8 cellular contexts compared by ENCODE assay signal in the genomic region with DNA sequence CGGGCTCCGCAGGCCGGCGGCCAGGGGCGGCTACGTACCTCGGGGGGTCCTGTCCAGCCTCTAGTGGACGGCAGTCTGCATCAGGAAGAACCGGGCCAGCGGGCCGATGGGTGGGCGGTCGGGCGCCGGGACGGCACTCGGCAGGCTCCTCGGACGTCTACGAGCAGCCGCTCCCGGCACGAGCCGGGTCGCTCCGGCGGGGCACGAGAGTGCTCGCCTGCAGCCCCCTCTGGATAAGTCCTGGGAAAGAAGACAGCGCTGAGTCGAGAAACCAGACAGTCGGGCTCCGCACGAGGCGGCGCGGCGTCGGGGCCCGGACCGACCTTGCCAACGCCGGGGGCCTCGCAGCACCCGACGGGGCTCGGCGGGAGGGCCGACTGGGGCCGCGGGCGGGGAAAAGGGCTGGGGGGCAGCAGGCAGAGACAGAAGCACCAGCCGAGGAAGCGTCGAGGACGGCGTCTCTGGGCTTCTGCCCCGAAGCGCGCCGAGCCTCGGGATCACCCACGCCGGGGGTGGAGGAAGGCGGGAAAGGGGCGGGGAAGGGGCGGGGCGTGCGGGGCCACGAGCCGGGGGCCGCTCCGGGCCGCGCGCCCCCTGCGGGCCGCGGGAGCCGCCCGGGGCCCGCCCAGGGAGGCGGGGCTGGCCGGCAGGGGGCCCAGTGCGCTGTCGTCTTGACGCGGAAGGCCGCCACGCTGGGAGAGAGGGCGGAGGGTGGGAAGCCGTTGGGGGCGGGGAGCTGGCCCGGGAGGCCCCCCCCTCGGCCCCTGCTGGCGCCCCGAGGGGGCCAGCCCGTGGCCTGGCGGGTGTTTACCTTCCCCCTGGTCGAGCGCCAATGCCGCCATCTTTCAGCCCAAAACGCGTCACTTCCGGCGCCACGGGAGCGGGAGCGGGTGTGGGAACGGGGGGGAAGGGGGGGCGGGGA. TPM values are rescaled to one million over a fixed set of nuclear protein-coding genes. Genes with fewer than 3 reads are reported as not detected.
DNase-seq lines count a peak whose midpoint lies in the region; ATAC-seq and TF ChIP-seq lines count a peak whose summit lies in the region.

No MANE protein-coding gene starts in this region.

- H3K9me3 Mint-ChIP-seq in CD8-positive, alpha-beta T cell = no peaks in the 10 kb centered on the region
- H3K9me3 Mint-ChIP-seq in activated CD8-positive, alpha-beta T cell treated with anti-CD3 and anti-CD28 coated beads for 36 hours = no peaks in the 10 kb centered on the region

- H3K27me3 ChIP-seq in CD8-positive, alpha-beta T cell (ENCODE audit: insufficient read depth, low read length) = no peaks in the 10 kb centered on the region
- H3K27me3 ChIP-seq in ectodermal cell (ENCODE audit: control insufficient read depth, insufficient read depth, low read length, poor library complexity, severe bottlenecking) = peaks cover 4% of the 10 kb centered on the region

- H3K4me3 ChIP-seq in CD8-positive, alpha-beta T cell (ENCODE audit: low read depth, low read length) = peak overlapping the region; percentile 82
- H3K4me3 ChIP-seq in ectodermal cell (ENCODE audit: insufficient read depth, low read depth, low read length) = peak overlapping the region; percentile 58

- peak overlapping the region; percentile 64 for H3K27ac Mint-ChIP-seq in CD8-positive, alpha-beta T cell
- H3K27ac Mint-ChIP-seq in activated CD8-positive, alpha-beta T cell treated with anti-CD3 and anti-CD28 coated beads for 36 hours = peak overlapping the region; percentile 80

- ATAC-seq in CD8-positive, alpha-beta T cell = peak; percentile 90
- ATAC-seq in GM19438 (IDR thresholded peaks at IDR 0.05; ENCODE audit: low read depth, unreplicated experiment) = peak; percentile 79
- peak; percentile 78 for ATAC-seq in HG03565 (IDR thresholded peaks at IDR 0.05; ENCODE audit: unreplicated experiment)
- ATAC-seq in activated CD8-positive, alpha-beta T cell treated with anti-CD3 and anti-CD28 coated beads for 36 hours = peak; percentile 93

- H3K4me3 Mint-ChIP-seq in CD8-positive, alpha-beta T cell = peak overlapping the region; percentile 87
- peak overlapping the region; percentile 82 for H3K4me3 Mint-ChIP-seq in activated CD8-positive, alpha-beta T cell treated with anti-CD3 and anti-CD28 coated beads for 36 hours

- no peaks in the 10 kb centered on the region for H3K9me3 ChIP-seq in CD8-positive, alpha-beta T cell (ENCODE audit: low read length)
- no peaks in the 10 kb centered on the region for H3K9me3 ChIP-seq in ectodermal cell (ENCODE audit: control insufficient read depth, low read length)

- no peaks in the 10 kb centered on the region for H3K27me3 Mint-ChIP-seq in CD8-positive, alpha-beta T cell (ENCODE audit: low read depth)
- H3K27me3 Mint-ChIP-seq in activated CD8-positive, alpha-beta T cell treated with anti-CD3 and anti-CD28 coated beads for 36 hours = no peaks in the 10 kb centered on the region

- intact Hi-C loops in CD8-positive, alpha-beta T cell (cut with DNase I, micrococcal nuclease) = loop anchor here (1.0 to 10.0 kb wide), 10 partner anchors 29 to 450 kb away; partner anchors contain the start of genes CXorf58 (in 2 of the 2), EIF2S3 (in 2 of the 2), PRDX4 (in 2 of the 2) and SAT1 (in 1 of the 2)
- intact Hi-C loops in activated CD8-positive, alpha-beta T cell treated with anti-CD3 and anti-CD28 coated beads for 36 hours (cut with micrococcal nuclease) = loop anchor here (5.0 to 10.0 kb wide), 2 partner anchors 73 to 120 kb away; partner anchors contain the start of genes APOO and CXorf58

- H3K36me3 Mint-ChIP-seq in CD8-positive, alpha-beta T cell = peaks cover 12% of the 10 kb centered on the region
- peaks cover 14% of the 10 kb centered on the region for H3K36me3 Mint-ChIP-seq in activated CD8-positive, alpha-beta T cell treated with anti-CD3 and anti-CD28 coated beads for 36 hours (ENCODE audit: low read depth)

- no peak for TF ChIP-seq CTCF in CD8-positive, alpha-beta T cell (IDR thresholded peaks at IDR 0.05)
- TF ChIP-seq CTCF in activated CD8-positive, alpha-beta T cell treated with anti-CD3 and anti-CD28 coated beads for 36 hours (IDR thresholded peaks at IDR 0.05) = no peak

- 0 to 1% methylated on average over 106 to 111 of the region's 111 CpGs for WGBS in ectodermal cell, 2 experiments

- H3K36me3 ChIP-seq in CD8-positive, alpha-beta T cell (ENCODE audit: insufficient read depth, low read length) = no peaks in the 10 kb centered on the region
- H3K36me3 ChIP-seq in ectodermal cell (ENCODE audit: control insufficient read depth, insufficient read depth, low read length) = no peaks in the 10 kb centered on the region

- H3K4me1 ChIP-seq in CD8-positive, alpha-beta T cell (ENCODE audit: insufficient read depth, low read length) = peaks cover 13% of the 10 kb centered on the region
- no peaks in the 10 kb centered on the region for H3K4me1 ChIP-seq in ectodermal cell (ENCODE audit: control insufficient read depth, insufficient read depth, low read length)

- DNase-seq in CD8-positive, alpha-beta T cell = peak; percentile 62 to 85 (median 73)
- DNase-seq in NCI-H82 (lab: John Stamatoyannopoulos, UW) (peak; percentile 96), medulla oblongata (ENCODE audit: extremely low spot score) (peak; percentile 79)
- DNase-seq in activated CD8-positive, alpha-beta T cell treated with anti-CD3 and anti-CD28 coated beads for 36 hours = peak; percentile 86
- peak; percentile 61 to 65 (median 63) for DNase-seq in stimulated activated CD4-positive, alpha-beta T cell treated with anti-CD3 and anti-CD28 coated beads, TNF-alpha, amount 100 ng/mL, for 4 hours (ENCODE audit: low read depth in 3 of 3)

- POLR2A ChIA-PET in CD8-positive, alpha-beta T cell (lab: Charles Lee) = interaction anchor here (0.6 to 2.3 kb wide), 10 partner anchors 29 to 358 kb away, joined by 3 to 28 read pairs (median 3); partner anchors contain the start of genes APOO, CXorf58, EIF2S3 and PRDX4
- POLR2A ChIA-PET in activated CD8-positive, alpha-beta T cell treated with anti-CD3 and anti-CD28 coated beads for 36 hours (lab: Charles Lee) = interaction anchor here (0.6 to 2.7 kb wide), 6 partner anchors 13 to 273 kb away, joined by 3 to 20 read pairs (median 4); partner anchors contain the start of gene EIF2S3

- H3K4me1 Mint-ChIP-seq in CD8-positive, alpha-beta T cell (ENCODE audit: low read depth) = peaks cover 24% of the 10 kb centered on the region
- H3K4me1 Mint-ChIP-seq in activated CD8-positive, alpha-beta T cell treated with anti-CD3 and anti-CD28 coated beads for 36 hours (ENCODE audit: low read depth) = peaks cover 21% of the 10 kb centered on the region

- peak overlapping the region; percentile 85 for H3K27ac ChIP-seq in CD8-positive, alpha-beta T cell (ENCODE audit: low read depth, low read length)
- H3K27ac ChIP-seq in ectodermal cell (ENCODE audit: insufficient read depth, low read depth, low read length, poor library complexity, severe bottlenecking) = peak overlapping the region; percentile 90

- CTCF ChIA-PET in CD8-positive, alpha-beta T cell (lab: Charles Lee) = interaction anchor here (0.8 to 2.1 kb wide), 4 partner anchors 8 to 242 kb away, joined by 3 to 7 read pairs (median 4); partner anchors contain the start of genes APOO, CXorf58 and SAT1
- CTCF ChIA-PET in activated CD8-positive, alpha-beta T cell treated with anti-CD3 and anti-CD28 coated beads for 36 hours (lab: Charles Lee) = interaction anchor here (0.9 to 4.4 kb wide), 5 partner anchors 10 to 124 kb away, joined by 3 to 33 read pairs (median 5); partner anchors contain the start of gene EIF2S3

RNA-seq across cellular contexts. Expression of gene KLHL15, which starts 1.9 kb away (rescaled TPM):
- total RNA-seq in CD8-positive, alpha-beta T cell = 10 to 100 TPM; 29.7 TPM
- total RNA-seq in activated CD8-positive, alpha-beta T cell treated with anti-CD3 and anti-CD28 coated beads for 36 hours = 10 to 100 TPM; 13.1 to 14.0 TPM
- 7.7 TPM for polyA plus RNA-seq in ectodermal cell (2013, experiment 1 of 4)
- polyA plus RNA-seq in ectodermal cell (2013, experiment 2 of 4) = 8.5 TPM
- 6.7 TPM for polyA plus RNA-seq in ectodermal cell (2013, experiment 3 of 4)
- 7.1 TPM for polyA plus RNA-seq in ectodermal cell (2013, experiment 4 of 4)

RNA-seq across cellular contexts. Expression of gene EIF2S3, which starts 29.7 kb away (rescaled TPM):
- total RNA-seq in CD8-positive, alpha-beta T cell = 100 to 1,000 TPM; 180 to 184 TPM
- 100 to 1,000 TPM; 350 to 366 TPM for total RNA-seq in activated CD8-positive, alpha-beta T cell treated with anti-CD3 and anti-CD28 coated beads for 36 hours
- 197 TPM for polyA plus RNA-seq in ectodermal cell (2013, experiment 1 of 4)
- polyA plus RNA-seq in ectodermal cell (2013, experiment 2 of 4) = 205 TPM
- polyA plus RNA-seq in ectodermal cell (2013, experiment 3 of 4) = 119 TPM
- polyA plus RNA-seq in ectodermal cell (2013, experiment 4 of 4) = 130 TPM

Comparison
In these comparisons a context has a peak if more than half of its experiments do, and no peak if none do; other contexts are left out.
1. Peak in every context shown above with its lines: DNase-seq, ATAC-seq, H3K4me3 ChIP-seq and H3K27ac ChIP-seq.